Comparison of ENCODE assay signal across 1 cellular context in genomic region chr2:45708501-45708900, GRCh38.
TF ChIP-seq lines count a peak whose summit lies in the region.

No MANE protein-coding gene starts in this region.

TF ChIP-seq in HEK293T, 16 proteins besides CTCF, POLR2A, EP300 and RAD21 (continued from another document):
- TF ChIP-seq ZNF384 (IDR thresholded peaks at IDR 0.05) (no peak), ARNT (IDR thresholded peaks at IDR 0.05) (no peak), LEF1 (IDR thresholded peaks at IDR 0.05; ENCODE audit: borderline replicate concordance) (no peak), TARDBP (IDR thresholded peaks at IDR 0.05) (no peak), FOXK2 (IDR thresholded peaks at IDR 0.05) (no peak), NFRKB (IDR thresholded peaks at IDR 0.05) (no peak)
